ENCODE assay signal across 1 cellular context in the genomic region with DNA sequence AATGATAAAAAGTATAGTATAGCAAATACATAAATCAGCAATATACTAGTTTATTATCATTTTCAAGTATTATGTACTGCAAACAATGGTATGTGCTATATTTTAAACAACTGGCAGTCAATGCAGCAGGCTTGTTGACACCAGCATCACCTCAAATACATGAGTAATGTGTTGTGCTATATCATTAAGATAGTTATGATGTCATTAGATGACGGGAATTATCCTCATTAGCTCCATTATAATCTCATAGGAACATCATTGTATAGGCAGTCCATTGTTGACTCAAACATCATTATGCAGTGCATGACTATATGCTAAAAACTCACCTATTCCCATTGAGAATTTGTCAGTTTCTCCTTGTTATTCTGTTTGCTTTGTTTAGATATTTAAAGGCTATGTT.
TF ChIP-seq lines count a peak whose summit lies in the region.

No MANE protein-coding gene starts in this region.

TF ChIP-seq in HepG2, 621 proteins besides CTCF, POLR2A, EP300 and RAD21 (continued from another document):
- TF ChIP-seq, protein P1, sequence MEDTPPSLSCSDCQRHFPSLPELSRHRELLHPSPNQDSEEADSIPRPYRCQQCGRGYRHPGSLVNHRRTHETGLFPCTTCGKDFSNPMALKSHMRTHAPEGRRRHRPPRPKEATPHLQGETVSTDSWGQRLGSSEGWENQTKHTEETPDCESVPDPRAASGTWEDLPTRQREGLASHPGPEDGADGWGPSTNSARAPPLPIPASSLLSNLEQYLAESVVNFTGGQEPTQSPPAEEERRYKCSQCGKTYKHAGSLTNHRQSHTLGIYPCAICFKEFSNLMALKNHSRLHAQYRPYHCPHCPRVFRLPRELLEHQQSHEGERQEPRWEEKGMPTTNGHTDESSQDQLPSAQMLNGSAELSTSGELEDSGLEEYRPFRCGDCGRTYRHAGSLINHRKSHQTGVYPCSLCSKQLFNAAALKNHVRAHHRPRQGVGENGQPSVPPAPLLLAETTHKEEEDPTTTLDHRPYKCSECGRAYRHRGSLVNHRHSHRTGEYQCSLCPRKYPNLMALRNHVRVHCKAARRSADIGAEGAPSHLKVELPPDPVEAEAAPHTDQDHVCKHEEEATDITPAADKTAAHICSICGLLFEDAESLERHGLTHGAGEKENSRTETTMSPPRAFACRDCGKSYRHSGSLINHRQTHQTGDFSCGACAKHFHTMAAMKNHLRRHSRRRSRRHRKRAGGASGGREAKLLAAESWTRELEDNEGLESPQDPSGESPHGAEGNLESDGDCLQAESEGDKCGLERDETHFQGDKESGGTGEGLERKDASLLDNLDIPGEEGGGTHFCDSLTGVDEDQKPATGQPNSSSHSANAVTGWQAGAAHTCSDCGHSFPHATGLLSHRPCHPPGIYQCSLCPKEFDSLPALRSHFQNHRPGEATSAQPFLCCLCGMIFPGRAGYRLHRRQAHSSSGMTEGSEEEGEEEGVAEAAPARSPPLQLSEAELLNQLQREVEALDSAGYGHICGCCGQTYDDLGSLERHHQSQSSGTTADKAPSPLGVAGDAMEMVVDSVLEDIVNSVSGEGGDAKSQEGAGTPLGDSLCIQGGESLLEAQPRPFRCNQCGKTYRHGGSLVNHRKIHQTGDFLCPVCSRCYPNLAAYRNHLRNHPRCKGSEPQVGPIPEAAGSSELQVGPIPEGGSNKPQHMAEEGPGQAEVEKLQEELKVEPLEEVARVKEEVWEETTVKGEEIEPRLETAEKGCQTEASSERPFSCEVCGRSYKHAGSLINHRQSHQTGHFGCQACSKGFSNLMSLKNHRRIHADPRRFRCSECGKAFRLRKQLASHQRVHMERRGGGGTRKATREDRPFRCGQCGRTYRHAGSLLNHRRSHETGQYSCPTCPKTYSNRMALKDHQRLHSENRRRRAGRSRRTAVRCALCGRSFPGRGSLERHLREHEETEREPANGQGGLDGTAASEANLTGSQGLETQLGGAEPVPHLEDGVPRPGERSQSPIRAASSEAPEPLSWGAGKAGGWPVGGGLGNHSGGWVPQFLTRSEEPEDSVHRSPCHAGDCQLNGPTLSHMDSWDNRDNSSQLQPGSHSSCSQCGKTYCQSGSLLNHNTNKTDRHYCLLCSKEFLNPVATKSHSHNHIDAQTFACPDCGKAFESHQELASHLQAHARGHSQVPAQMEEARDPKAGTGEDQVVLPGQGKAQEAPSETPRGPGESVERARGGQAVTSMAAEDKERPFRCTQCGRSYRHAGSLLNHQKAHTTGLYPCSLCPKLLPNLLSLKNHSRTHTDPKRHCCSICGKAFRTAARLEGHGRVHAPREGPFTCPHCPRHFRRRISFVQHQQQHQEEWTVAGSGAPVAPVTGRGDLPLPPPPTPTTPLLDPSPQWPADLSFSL (CRISPR knock-in tag; IDR thresholded peaks at IDR 0.05), result no peak
- TF ChIP-seq ZNF576 (CRISPR knock-in tag; IDR thresholded peaks at IDR 0.05) (no peak), CREB1 (IDR thresholded peaks at IDR 0.05) (peak; percentile 79), CREB1 (CRISPR knock-in tag; IDR thresholded peaks at IDR 0.05) (no peak), ATF7 (IDR thresholded peaks at IDR 0.05) (peak; percentile 90), ATF7 (CRISPR knock-in tag; IDR thresholded peaks at IDR 0.05) (no peak), CBX5 (CRISPR knock-in tag; IDR thresholded peaks at IDR 0.05; ENCODE audit: borderline replicate concordance) (no peak), ZSCAN30 (CRISPR knock-in tag; IDR thresholded peaks at IDR 0.05) (no peak)
- TF ChIP-seq, protein P2, sequence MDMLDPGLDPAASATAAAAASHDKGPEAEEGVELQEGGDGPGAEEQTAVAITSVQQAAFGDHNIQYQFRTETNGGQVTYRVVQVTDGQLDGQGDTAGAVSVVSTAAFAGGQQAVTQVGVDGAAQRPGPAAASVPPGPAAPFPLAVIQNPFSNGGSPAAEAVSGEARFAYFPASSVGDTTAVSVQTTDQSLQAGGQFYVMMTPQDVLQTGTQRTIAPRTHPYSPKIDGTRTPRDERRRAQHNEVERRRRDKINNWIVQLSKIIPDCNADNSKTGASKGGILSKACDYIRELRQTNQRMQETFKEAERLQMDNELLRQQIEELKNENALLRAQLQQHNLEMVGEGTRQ (IDR thresholded peaks at IDR 0.05; ENCODE audit: low read depth, low read length), result no peak
- TF ChIP-seq, protein P2 (CRISPR knock-in tag; IDR thresholded peaks at IDR 0.05; ENCODE audit: borderline replicate concordance), result no peak
- TF ChIP-seq, protein P3, sequence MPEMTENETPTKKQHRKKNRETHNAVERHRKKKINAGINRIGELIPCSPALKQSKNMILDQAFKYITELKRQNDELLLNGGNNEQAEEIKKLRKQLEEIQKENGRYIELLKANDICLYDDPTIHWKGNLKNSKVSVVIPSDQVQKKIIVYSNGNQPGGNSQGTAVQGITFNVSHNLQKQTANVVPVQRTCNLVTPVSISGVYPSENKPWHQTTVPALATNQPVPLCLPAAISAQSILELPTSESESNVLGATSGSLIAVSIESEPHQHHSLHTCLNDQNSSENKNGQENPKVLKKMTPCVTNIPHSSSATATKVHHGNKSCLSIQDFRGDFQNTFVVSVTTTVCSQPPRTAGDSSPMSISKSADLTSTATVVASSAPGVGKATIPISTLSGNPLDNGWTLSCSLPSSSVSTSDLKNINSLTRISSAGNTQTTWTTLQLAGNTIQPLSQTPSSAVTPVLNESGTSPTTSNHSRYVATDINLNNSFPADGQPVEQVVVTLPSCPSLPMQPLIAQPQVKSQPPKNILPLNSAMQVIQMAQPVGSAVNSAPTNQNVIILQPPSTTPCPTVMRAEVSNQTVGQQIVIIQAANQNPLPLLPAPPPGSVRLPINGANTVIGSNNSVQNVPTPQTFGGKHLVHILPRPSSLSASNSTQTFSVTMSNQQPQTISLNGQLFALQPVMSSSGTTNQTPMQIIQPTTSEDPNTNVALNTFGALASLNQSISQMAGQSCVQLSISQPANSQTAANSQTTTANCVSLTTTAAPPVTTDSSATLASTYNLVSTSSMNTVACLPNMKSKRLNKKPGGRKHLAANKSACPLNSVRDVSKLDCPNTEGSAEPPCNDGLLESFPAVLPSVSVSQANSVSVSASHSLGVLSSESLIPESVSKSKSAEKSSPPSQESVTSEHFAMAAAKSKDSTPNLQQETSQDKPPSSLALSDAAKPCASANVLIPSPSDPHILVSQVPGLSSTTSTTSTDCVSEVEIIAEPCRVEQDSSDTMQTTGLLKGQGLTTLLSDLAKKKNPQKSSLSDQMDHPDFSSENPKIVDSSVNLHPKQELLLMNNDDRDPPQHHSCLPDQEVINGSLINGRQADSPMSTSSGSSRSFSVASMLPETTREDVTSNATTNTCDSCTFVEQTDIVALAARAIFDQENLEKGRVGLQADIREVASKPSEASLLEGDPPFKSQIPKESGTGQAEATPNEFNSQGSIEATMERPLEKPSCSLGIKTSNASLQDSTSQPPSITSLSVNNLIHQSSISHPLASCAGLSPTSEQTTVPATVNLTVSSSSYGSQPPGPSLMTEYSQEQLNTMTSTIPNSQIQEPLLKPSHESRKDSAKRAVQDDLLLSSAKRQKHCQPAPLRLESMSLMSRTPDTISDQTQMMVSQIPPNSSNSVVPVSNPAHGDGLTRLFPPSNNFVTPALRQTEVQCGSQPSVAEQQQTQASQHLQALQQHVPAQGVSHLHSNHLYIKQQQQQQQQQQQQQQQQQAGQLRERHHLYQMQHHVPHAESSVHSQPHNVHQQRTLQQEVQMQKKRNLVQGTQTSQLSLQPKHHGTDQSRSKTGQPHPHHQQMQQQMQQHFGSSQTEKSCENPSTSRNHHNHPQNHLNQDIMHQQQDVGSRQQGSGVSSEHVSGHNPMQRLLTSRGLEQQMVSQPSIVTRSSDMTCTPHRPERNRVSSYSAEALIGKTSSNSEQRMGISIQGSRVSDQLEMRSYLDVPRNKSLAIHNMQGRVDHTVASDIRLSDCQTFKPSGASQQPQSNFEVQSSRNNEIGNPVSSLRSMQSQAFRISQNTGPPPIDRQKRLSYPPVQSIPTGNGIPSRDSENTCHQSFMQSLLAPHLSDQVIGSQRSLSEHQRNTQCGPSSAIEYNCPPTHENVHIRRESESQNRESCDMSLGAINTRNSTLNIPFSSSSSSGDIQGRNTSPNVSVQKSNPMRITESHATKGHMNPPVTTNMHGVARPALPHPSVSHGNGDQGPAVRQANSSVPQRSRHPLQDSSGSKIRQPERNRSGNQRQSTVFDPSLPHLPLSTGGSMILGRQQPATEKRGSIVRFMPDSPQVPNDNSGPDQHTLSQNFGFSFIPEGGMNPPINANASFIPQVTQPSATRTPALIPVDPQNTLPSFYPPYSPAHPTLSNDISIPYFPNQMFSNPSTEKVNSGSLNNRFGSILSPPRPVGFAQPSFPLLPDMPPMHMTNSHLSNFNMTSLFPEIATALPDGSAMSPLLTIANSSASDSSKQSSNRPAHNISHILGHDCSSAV (CRISPR knock-in tag; IDR thresholded peaks at IDR 0.05; ENCODE audit: borderline replicate concordance), result no peak
TF ChIP-seq in HepG2: peak in this region for 2.
